Comparison of ENCODE assay signal across 8 cellular contexts in the genomic region with DNA sequence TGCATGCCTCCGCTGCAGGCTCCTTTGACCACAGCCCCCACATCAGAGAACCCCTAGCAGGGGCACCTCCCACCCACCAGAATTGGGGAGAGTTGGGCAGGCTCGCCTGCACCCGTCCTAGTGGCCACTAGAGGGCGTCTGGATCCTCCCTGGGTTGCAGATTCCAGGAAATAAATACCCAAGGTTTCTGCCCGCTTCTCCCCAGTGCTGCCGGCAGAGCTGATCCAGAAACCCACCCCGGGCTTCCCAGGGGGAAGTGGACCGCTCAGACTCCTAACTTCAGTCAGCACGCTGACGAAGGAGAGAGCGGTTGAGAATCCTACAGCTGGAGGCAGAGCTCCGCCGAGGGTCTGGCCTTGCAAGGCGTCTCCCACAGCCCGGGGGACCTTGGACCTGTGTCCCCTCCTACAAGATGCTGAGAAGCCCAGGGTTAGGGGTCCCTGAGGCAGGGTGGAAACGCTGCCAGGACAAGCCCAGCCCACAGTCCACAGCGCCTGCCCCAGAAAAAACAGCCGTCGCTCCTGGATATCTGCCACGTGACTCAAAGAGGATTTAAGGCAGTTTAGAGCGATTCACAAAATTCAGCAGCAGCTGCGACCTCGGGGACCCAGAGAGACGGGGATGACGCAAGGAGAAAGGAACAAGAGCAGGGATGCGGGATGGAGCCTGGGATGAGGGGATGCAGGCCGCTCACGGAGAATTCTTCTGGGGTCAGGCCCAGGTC. TPM values are rescaled to one million over a fixed set of nuclear protein-coding genes. Genes with fewer than 3 reads are reported as not detected.
A peak's percentile ranks its signal among the peaks of the same experiment; 100 is the strongest.
DNase-seq lines count a peak whose midpoint lies in the region; ATAC-seq and TF ChIP-seq lines count a peak whose summit lies in the region.

No MANE protein-coding gene starts in this region.

- H3K27me3 Mint-ChIP-seq in endothelial cell (ENCODE audit: unreplicated experiment) = peaks cover 19% of the 10 kb centered on the region
- peaks cover 74% of the 10 kb centered on the region for H3K27me3 Mint-ChIP-seq in mesothelial cell of epicardium (ENCODE audit: low read depth)

- H3K27me3 ChIP-seq in HAP-1 (ENCODE audit: low read depth) = no peaks in the 10 kb centered on the region

- no peak overlapping the region for H3K4me3 Mint-ChIP-seq in endothelial cell (ENCODE audit: unreplicated experiment)
- H3K4me3 Mint-ChIP-seq in mesothelial cell of epicardium = peak overlapping the region; percentile 57

- no peaks in the 10 kb centered on the region for H3K9me3 Mint-ChIP-seq in endothelial cell (ENCODE audit: unreplicated experiment)
- no peaks in the 10 kb centered on the region for H3K9me3 Mint-ChIP-seq in mesothelial cell of epicardium

- in situ Hi-C loops in HAP-1 (cut with MboI; ENCODE audit: low sequenced_read_pairs) = no loop called here

- no peak overlapping the region for H3K4me3 ChIP-seq in HAP-1

- no peak for ATAC-seq in HG03460 (IDR thresholded peaks at IDR 0.05; ENCODE audit: unreplicated experiment)

- H3K4me1 Mint-ChIP-seq in endothelial cell (ENCODE audit: unreplicated experiment) (peaks cover 2% of the 10 kb centered on the region), mesothelial cell of epicardium (peaks cover 4% of the 10 kb centered on the region)

- peak; percentile 51 for DNase-seq in EL
- DNase-seq in HAP-1 (ENCODE audit: low spot score in 2 of 2) = peak; percentile 55 to 73
- DNase-seq in NCI-H345 (lab: John Stamatoyannopoulos, UW) = peak; percentile 5
- DNase-seq in activated CD8-positive, alpha-beta memory T cell treated with anti-CD3 and anti-CD28 coated beads for 4 hours (ENCODE audit: low read depth in 2 of 2) = peak; percentile 10 to 11
- DNase-seq in endothelial cell (ENCODE audit: low spot score) = peak; percentile 81
- DNase-seq in mesothelial cell of epicardium (ENCODE audit: low spot score in 2 of 2, unreplicated experiment in 2 of 2) = peak in 1 of 2 experiments; percentile 81
- DNase-seq in stimulated activated CD8-positive, alpha-beta memory T cell treated with anti-CD3 and anti-CD28 coated beads, Interleukin-15, amount 100 ng/mL, for 1 hour (ENCODE audit: low read depth) = peak; percentile 34

- TF ChIP-seq CTCF in endothelial cell (IDR thresholded peaks at IDR 0.05; ENCODE audit: unreplicated experiment) = peak; percentile 94
- peak; percentile 92 for TF ChIP-seq CTCF in mesothelial cell of epicardium (IDR thresholded peaks at IDR 0.05; ENCODE audit: unreplicated experiment)

- H3K9me3 ChIP-seq in HAP-1 = no peaks in the 10 kb centered on the region

- no peaks in the 10 kb centered on the region for H3K4me1 ChIP-seq in HAP-1

- H3K36me3 Mint-ChIP-seq in endothelial cell (ENCODE audit: low read depth, unreplicated experiment) (no peaks in the 10 kb centered on the region), mesothelial cell of epicardium (no peaks in the 10 kb centered on the region)

- no peaks in the 10 kb centered on the region for H3K36me3 ChIP-seq in HAP-1 (replicated peaks)

- H3K27ac Mint-ChIP-seq in endothelial cell (ENCODE audit: unreplicated experiment) = no peak overlapping the region
- no peak overlapping the region for H3K27ac Mint-ChIP-seq in mesothelial cell of epicardium

RNA-seq across cellular contexts. Expression of gene PHACTR3, which starts 32.6 kb away (rescaled TPM):
- 8.7 TPM for total RNA-seq in endothelial cell (ENCODE audit: unreplicated experiment)
- 0.11 to 0.16 TPM (median 0.16 TPM) in 3 replicates for total RNA-seq in mesothelial cell of epicardium
